In the genomic region with DNA sequence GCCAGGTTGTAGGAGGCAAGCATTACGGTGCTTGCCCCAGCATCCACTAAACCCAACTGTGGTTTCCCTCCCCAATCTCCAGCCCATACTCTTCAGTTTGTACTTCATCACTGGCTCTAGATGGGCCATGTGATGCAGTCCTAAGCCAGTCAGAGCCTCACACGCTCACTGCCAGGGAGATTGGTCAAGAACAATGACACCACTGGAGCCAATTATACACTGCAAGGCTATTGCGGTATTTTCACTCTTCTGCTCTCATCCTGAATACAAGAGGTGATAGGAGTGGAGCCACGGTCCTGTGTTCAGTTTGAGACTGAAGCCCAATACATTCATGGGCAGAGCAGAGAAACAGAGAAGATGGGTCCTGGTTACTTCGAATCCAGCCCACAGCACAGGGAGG, we compare ENCODE assay signal across 23 cellular contexts.
"Had no signal": no experiment of that assay in that cellular context is flagged by ENCODE, and none has a peak within 500 bp of the region (broad histone marks: within the 10 kb centered on the region; RNA-seq: fewer than 3 reads in every experiment).

No MANE protein-coding gene starts in this region.

- H3K4me3 Mint-ChIP-seq: immature natural killer cell; naive thymus-derived CD4-positive, alpha-beta T cell; neural crest cell; stimulated activated naive B cell treated with anti-CD40 and anti-IgM and Interleukin-4, amounts not matched to agents 10 μg/mL and 1 μg/mL and 100 μg/mL, for 72 hours; stimulated activated naive CD8-positive, alpha-beta T cell treated with anti-CD3 and anti-CD28 coated beads, Interleukin-15, amount 100 ng/mL, for 72 hours had no signal

- H3K36me3 ChIP-seq: gastroesophageal sphincter, pancreas, prostate gland, spleen, thoracic aorta, transverse colon had no signal

- FAIRE-seq: colon, endometrium, kidney, pancreas had no signal

- H3K4me1 ChIP-seq: prostate gland, spleen, transverse colon had no signal

- H3K27me3 ChIP-seq: gastroesophageal sphincter, pancreas had no signal

- H3K27ac Mint-ChIP-seq: immature natural killer cell; stimulated activated naive B cell treated with anti-CD40 and anti-IgM and Interleukin-4, amounts not matched to agents 10 μg/mL and 1 μg/mL and 100 μg/mL, for 72 hours; stimulated activated naive CD8-positive, alpha-beta T cell treated with anti-CD3 and anti-CD28 coated beads, Interleukin-15, amount 100 ng/mL, for 72 hours had no signal

- H3K9me3 ChIP-seq: gastroesophageal sphincter, pancreas, prostate gland, thoracic aorta, transverse colon had no signal

- H3K4me3 ChIP-seq: gastroesophageal sphincter, pancreas, prostate gland, spleen, thoracic aorta, transverse colon had no signal

- H3K27ac ChIP-seq: gastroesophageal sphincter, pancreas, prostate gland, spleen, thoracic aorta, transverse colon had no signal

- DNase-seq: cerebellar nuclear complex; effector CD8-positive, alpha-beta T cell; glutamatergic neuron; immature natural killer cell; kidney; left colon; mammary epithelial cell; naive thymus-derived CD4-positive, alpha-beta T cell; occipital lobe; pancreas; spleen; stimulated activated CD4-positive, alpha-beta T cell treated with anti-CD3 and anti-CD28 coated beads, Interleukin-15, amount 100 ng/mL, for 24 hours; stimulated activated CD4-positive, alpha-beta T cell treated with anti-CD3 and anti-CD28 coated beads, Interleukin-1b, Interleukin-23, amount 100 ng/mL, for 48 hours; stimulated activated CD4-positive, alpha-beta T cell treated with anti-CD3 and anti-CD28 coated beads, Interleukin-4, amount 100 ng/mL, for 4 hours; stimulated activated naive B cell treated with anti-CD40 and anti-IgM and Interleukin-4, amounts not matched to agents 10 μg/mL and 1 μg/mL and 100 μg/mL, for 72 hours; stimulated activated naive CD8-positive, alpha-beta T cell treated with anti-CD3 and anti-CD28 coated beads, Interleukin-15, amount 100 ng/mL, for 72 hours; transverse colon had no signal

- H3K36me3 Mint-ChIP-seq: stimulated activated naive B cell treated with anti-CD40 and anti-IgM and Interleukin-4, amounts not matched to agents 10 μg/mL and 1 μg/mL and 100 μg/mL, for 72 hours had no signal

- H3K4me1 Mint-ChIP-seq: immature natural killer cell; stimulated activated naive B cell treated with anti-CD40 and anti-IgM and Interleukin-4, amounts not matched to agents 10 μg/mL and 1 μg/mL and 100 μg/mL, for 72 hours had no signal
